8 cellular contexts compared by ENCODE assay signal in genomic region chr12:49068879-49069506, GRCh38. TPM values are rescaled to one million over a fixed set of nuclear protein-coding genes. Genes with fewer than 3 reads are reported as not detected.
DNase-seq lines count a peak whose midpoint lies in the region; ATAC-seq, FAIRE-seq and TF ChIP-seq lines count a peak whose summit lies in the region.

No MANE protein-coding gene starts in this region.

- peak overlapping the region; percentile 92 for H3K4me2 ChIP-seq in HepG2 (ENCODE audit: low read depth, low read length)

- FAIRE-seq in HepG2 (lab: Jason Lieb, UNC): no peak

- ATAC-seq in activated T-cell treated with anti-CD3 and anti-CD28 coated beads, Interleukin-2, amount 50 U/mL, for 72 hours (replicated peaks in 1 of 2): no peak
- ATAC-seq in activated naive CD4-positive, alpha-beta T cell treated with anti-CD3 and anti-CD28 coated beads, Interleukin-2, amount 50 U/mL, for 72 hours: no peak
- ATAC-seq in HepG2: no peak; the same call in 2 of the 3 replicates

- H3K9me3 Mint-ChIP-seq in activated T-cell treated with anti-CD3 and anti-CD28 coated beads, Interleukin-2, amount 50 U/mL, for 72 hours: no peaks in the 10 kb centered on the region
- H3K9me3 Mint-ChIP-seq in activated naive CD4-positive, alpha-beta T cell treated with anti-CD3 and anti-CD28 coated beads, Interleukin-2, amount 50 U/mL, for 72 hours: no peaks in the 10 kb centered on the region

- no peaks in the 10 kb centered on the region for H3K27me3 Mint-ChIP-seq in activated T-cell treated with anti-CD3 and anti-CD28 coated beads, Interleukin-2, amount 50 U/mL, for 72 hours (ENCODE audit: low read depth)

- no peak for TF ChIP-seq RAD21 in HepG2 (CRISPR knock-in tag; IDR thresholded peaks at IDR 0.05)

- H3K4me1 ChIP-seq in HepG2 (ENCODE audit: insufficient read depth, low read length): peaks cover 31% of the 10 kb centered on the region
- peaks cover 0 to 22% (median 3%) of the 10 kb centered on the region in 4 donors for H3K4me1 ChIP-seq in tibial nerve

- peaks cover 27% of the 10 kb centered on the region for H3K4me1 Mint-ChIP-seq in activated T-cell treated with anti-CD3 and anti-CD28 coated beads, Interleukin-2, amount 50 U/mL, for 72 hours (ENCODE audit: low read depth)

- no peaks in the 10 kb centered on the region for H4K20me1 ChIP-seq in HepG2 (ENCODE audit: insufficient read depth, low read length)

- H3K27me3 ChIP-seq in HepG2 (ENCODE audit: control insufficient read depth in 1 of 2, insufficient read depth in 2 of 2, low read length in 2 of 2): no peaks in the 10 kb centered on the region
- no peaks in the 10 kb centered on the region for H3K27me3 ChIP-seq in tibial nerve

- TF ChIP-seq POLR2A in HepG2 (IDR thresholded peaks at IDR 0.05; ENCODE audit: insufficient read depth in 1 of 2, low read depth in 2 of 2, low read length in 2 of 2) (no peak), tibial nerve (IDR thresholded peaks at IDR 0.05) (no peak)

- no peaks in the 10 kb centered on the region for H3K79me2 ChIP-seq in HepG2 (ENCODE audit: insufficient read depth, low read length)

- H3K27ac ChIP-seq in HepG2 (ENCODE audit: extremely low read length, insufficient read depth, low read length) (no peak overlapping the region), tibial nerve (peak overlapping the region in 2 of 4 donors; percentile 79 to 82)

- H3K36me3 ChIP-seq in HepG2 (replicated peaks in 1 of 2; ENCODE audit: control insufficient read depth in 1 of 2, insufficient read depth in 2 of 2, low read length in 2 of 2) (no peaks in the 10 kb centered on the region), tibial nerve (peaks cover 0 to 9% (median 0%) of the 10 kb centered on the region in 3 donors)

- CTCF ChIA-PET in HepG2 (lab: Yijun Ruan, JAX; ENCODE audit: low intra/inter-chr PET ratio, low total read pairs): no interaction called here

- H3K9ac ChIP-seq in HepG2 (ENCODE audit: insufficient read depth, low read depth, low read length): peak overlapping the region; percentile 61

- peaks cover 3 to 5% of the 10 kb centered on the region in 2 donors for H3K36me3 Mint-ChIP-seq in activated T-cell treated with anti-CD3 and anti-CD28 coated beads, Interleukin-2, amount 50 U/mL, for 72 hours (ENCODE audit: insufficient read depth in 2 of 2)
- peaks cover 7 to 11% of the 10 kb centered on the region in 2 donors for H3K36me3 Mint-ChIP-seq in activated naive CD4-positive, alpha-beta T cell treated with anti-CD3 and anti-CD28 coated beads, Interleukin-2, amount 50 U/mL, for 72 hours

- no peaks in the 10 kb centered on the region for H3K9me3 ChIP-seq in HepG2 (ENCODE audit: low read length)
- no peaks in the 10 kb centered on the region for H3K9me3 ChIP-seq in tibial nerve

- no peak for DNase-seq in activated T-cell treated with anti-CD3 and anti-CD28 coated beads, Interleukin-2, amount 50 U/mL, for 72 hours
- DNase-seq in activated T-cell treated with anti-CD3 and anti-CD28 coated beads for 4 hours (no peak), HepG2 (ENCODE audit: low spot score) (no peak), tibial nerve (ENCODE audit: low spot score in 2 of 2) (no peak), DMS153 (lab: John Stamatoyannopoulos, UW) (no peak), AG08395 (ENCODE audit: low spot score) (no peak)
- no peak for DNase-seq in activated naive CD4-positive, alpha-beta T cell treated with anti-CD3 and anti-CD28 coated beads, Interleukin-2, amount 50 U/mL, for 72 hours (ENCODE audit: low spot score in 2 of 2)
- DNase-seq in stimulated activated CD8-positive, alpha-beta memory T cell treated with anti-CD3 and anti-CD28 coated beads, Interleukin-4, amount 100 ng/mL, for 48 hours: no peak

- intact Hi-C loops in HepG2 (cut with micrococcal nuclease; ENCODE audit: unreplicated experiment): no loop called here

- H3K4me3 Mint-ChIP-seq in activated T-cell treated with anti-CD3 and anti-CD28 coated beads, Interleukin-2, amount 50 U/mL, for 72 hours: peak overlapping the region; percentile 91 to 100

- in situ Hi-C loops in HepG2 (cut with HindIII; ENCODE audit: extremely low pct_ligation_motif_present, low pct_unique_long_range_greater_than_20kb): loop anchor here (5.0 kb wide), 1 partner anchor 53 kb away; no protein-coding TSS in a partner anchor

- peak overlapping the region; percentile 73 to 85 (median 80) for H3K4me3 ChIP-seq in HepG2 (replicated peaks in 1 of 3; ENCODE audit: insufficient read depth in 1 of 3, low read depth in 2 of 3, low read length in 3 of 3)
- peak overlapping the region; percentile 56 to 89 (median 74) for H3K4me3 ChIP-seq in tibial nerve

- H3K27ac Mint-ChIP-seq in activated T-cell treated with anti-CD3 and anti-CD28 coated beads, Interleukin-2, amount 50 U/mL, for 72 hours: peak overlapping the region; percentile 78
- peak overlapping the region; percentile 95 for H3K27ac Mint-ChIP-seq in activated naive CD4-positive, alpha-beta T cell treated with anti-CD3 and anti-CD28 coated beads, Interleukin-2, amount 50 U/mL, for 72 hours

- TF ChIP-seq CTCF in HepG2 (CRISPR knock-in tag; IDR thresholded peaks at IDR 0.05) (no peak), tibial nerve (IDR thresholded peaks at IDR 0.05) (no peak)

- no peak overlapping the region for H2AFZ ChIP-seq in HepG2 (ENCODE audit: low read length)

- TF ChIP-seq EP300 in HepG2 (IDR thresholded peaks at IDR 0.05; ENCODE audit: low read depth in 2 of 2, low read length in 2 of 2) (no peak), HepG2 (CRISPR knock-in tag; IDR thresholded peaks at IDR 0.05; ENCODE audit: borderline replicate concordance) (no peak), tibial nerve (IDR thresholded peaks at IDR 0.05) (no peak)

- POLR2A ChIA-PET in HepG2 (lab: Yijun Ruan, JAX): interaction anchor here (1.1 to 2.0 kb wide), 9 partner anchors 9 to 197 kb away, joined by 3 to 25 read pairs (median 7); partner anchors contain the start of genes KMT2D, LMBR1L and TUBA1B

- BruUV-seq in HepG2 (replicated peaks; lab: Mats Ljungman, UMichigan): no TSS peak

- 23% methylated on average over 21 of the region's 21 CpGs for WGBS in HepG2 (ENCODE audit: low lambda C conversion rate)
- 20 to 22% methylated on average over 21 of the region's 21 CpGs for WGBS in tibial nerve, 2 donors

RNA-seq across cellular contexts. Expression of gene RHEBL1, which starts 0.8 kb away (rescaled TPM):
- 10 to 100 TPM; 20.6 to 28.3 TPM for total RNA-seq in activated T-cell treated with anti-CD3 and anti-CD28 coated beads, Interleukin-2, amount 50 U/mL, for 72 hours
- total RNA-seq in activated naive CD4-positive, alpha-beta T cell treated with anti-CD3 and anti-CD28 coated beads, Interleukin-2, amount 50 U/mL, for 72 hours: 10 to 100 TPM; 12.7 to 19.7 TPM
- 1.4 and 1.6 TPM in 2 replicates for total RNA-seq in HepG2 (2016; rRNA removed; fragmentation: Illumina TruSeq; extraction: Trizol)
- 0.71 and 0.79 TPM in 2 replicates for total RNA-seq in HepG2 (2016; cell fraction: cytosol; rRNA removed; fragmentation: Illumina TruSeq; extraction: Trizol; ENCODE audit: low read depth)
- total RNA-seq in HepG2 (2016; cell fraction: insoluble cytoplasmic fraction; rRNA removed; fragmentation: Illumina TruSeq; extraction: Trizol): 1.5 and 1.9 TPM in 2 replicates
- total RNA-seq in HepG2 (2016; cell fraction: membrane; rRNA removed; fragmentation: Illumina TruSeq; extraction: Trizol): 0.62 and 1.0 TPM in 2 replicates
- total RNA-seq in HepG2 (2016; cell fraction: nucleus; rRNA removed; fragmentation: Illumina TruSeq; extraction: Trizol): 0.75 and 1.0 TPM in 2 replicates
- polyA plus RNA-seq in HepG2 (2011; rRNA removed): 2.5 and 2.9 TPM in 2 replicates
- 2.7 and 2.8 TPM in 2 replicates for polyA plus RNA-seq in HepG2 (2011; cell fraction: cytosol; rRNA removed)
- 2.0 and 2.7 TPM in 2 replicates for polyA plus RNA-seq in HepG2 (2011; cell fraction: nucleus; rRNA removed)
- polyA plus RNA-seq in HepG2 (2012): 2.3 and 3.2 TPM in 2 replicates
- 0.21 and 0.42 TPM in 2 replicates for polyA plus RNA-seq in HepG2 (2016; cell fraction: cytosol; fragmentation: Illumina TruSeq; extraction: Trizol; ENCODE audit: low read depth)
- 1.2 and 1.3 TPM in 2 replicates for polyA plus RNA-seq in HepG2 (2016; cell fraction: insoluble cytoplasmic fraction; fragmentation: Illumina TruSeq; extraction: Trizol; ENCODE audit: low read depth)
- 0.52 and 0.79 TPM in 2 replicates for polyA plus RNA-seq in HepG2 (2016; cell fraction: membrane; fragmentation: Illumina TruSeq; extraction: Trizol; ENCODE audit: low read depth)
- polyA plus RNA-seq in HepG2 (2016; cell fraction: nucleus; fragmentation: Illumina TruSeq; extraction: Trizol; ENCODE audit: insufficient read depth, low read depth): 1.3 and 1.8 TPM in 2 replicates
- polyA minus RNA-seq in HepG2 (2011; rRNA and poly(A)+ RNA removed; ENCODE audit: low replicate concordance): 4.3 TPM in 2 replicates
- 0.88 and 0.89 TPM in 2 replicates for polyA minus RNA-seq in HepG2 (2011; cell fraction: cytosol; rRNA and poly(A)+ RNA removed)
- 0.62 and 0.90 TPM in 2 replicates for polyA minus RNA-seq in HepG2 (2011; cell fraction: nucleus; rRNA and poly(A)+ RNA removed)
- total RNA-seq in tibial nerve: 1 to 10 TPM in 2 of 4 donors, not detected in 2; 1.1 to 4.3 TPM

RNA-seq across cellular contexts. Expression of gene KMT2D, which starts 8.4 kb away (rescaled TPM):
- total RNA-seq in activated T-cell treated with anti-CD3 and anti-CD28 coated beads, Interleukin-2, amount 50 U/mL, for 72 hours: 10 to 100 TPM; 68.6 to 84.2 TPM
- 100 to 1,000 TPM in 1 of 2 donors, 10 to 100 TPM in 1; 67.7 to 110 TPM for total RNA-seq in activated naive CD4-positive, alpha-beta T cell treated with anti-CD3 and anti-CD28 coated beads, Interleukin-2, amount 50 U/mL, for 72 hours
- 10.4 and 25.7 TPM in 2 replicates for total RNA-seq in HepG2 (2016; rRNA removed; fragmentation: Illumina TruSeq; extraction: Trizol)
- total RNA-seq in HepG2 (2016; cell fraction: cytosol; rRNA removed; fragmentation: Illumina TruSeq; extraction: Trizol; ENCODE audit: low read depth): 3.8 and 5.1 TPM in 2 replicates
- total RNA-seq in HepG2 (2016; cell fraction: insoluble cytoplasmic fraction; rRNA removed; fragmentation: Illumina TruSeq; extraction: Trizol): 9.4 and 20.2 TPM in 2 replicates
- 7.5 and 9.1 TPM in 2 replicates for total RNA-seq in HepG2 (2016; cell fraction: membrane; rRNA removed; fragmentation: Illumina TruSeq; extraction: Trizol)
- 25.5 and 28.3 TPM in 2 replicates for total RNA-seq in HepG2 (2016; cell fraction: nucleus; rRNA removed; fragmentation: Illumina TruSeq; extraction: Trizol)
- polyA plus RNA-seq in HepG2 (2011; rRNA removed): 8.1 and 8.2 TPM in 2 replicates
- 5.0 and 6.5 TPM in 2 replicates for polyA plus RNA-seq in HepG2 (2011; cell fraction: cytosol; rRNA removed)
- 41.1 and 48.4 TPM in 2 replicates for polyA plus RNA-seq in HepG2 (2011; cell fraction: nucleus; rRNA removed)
- 20.0 and 20.6 TPM in 2 replicates for polyA plus RNA-seq in HepG2 (2012)
- polyA plus RNA-seq in HepG2 (2016; cell fraction: cytosol; fragmentation: Illumina TruSeq; extraction: Trizol; ENCODE audit: low read depth): 0.52 and 0.66 TPM in 2 replicates
- 18.4 and 23.1 TPM in 2 replicates for polyA plus RNA-seq in HepG2 (2016; cell fraction: insoluble cytoplasmic fraction; fragmentation: Illumina TruSeq; extraction: Trizol; ENCODE audit: low read depth)
- polyA plus RNA-seq in HepG2 (2016; cell fraction: membrane; fragmentation: Illumina TruSeq; extraction: Trizol; ENCODE audit: low read depth): 1.3 and 2.4 TPM in 2 replicates
- polyA plus RNA-seq in HepG2 (2016; cell fraction: nucleus; fragmentation: Illumina TruSeq; extraction: Trizol; ENCODE audit: insufficient read depth, low read depth): 78.2 and 102 TPM in 2 replicates
- polyA minus RNA-seq in HepG2 (2011; rRNA and poly(A)+ RNA removed; ENCODE audit: low replicate concordance): 12.2 and 28.0 TPM in 2 replicates
- polyA minus RNA-seq in HepG2 (2011; cell fraction: cytosol; rRNA and poly(A)+ RNA removed): 19.4 and 23.5 TPM in 2 replicates
- polyA minus RNA-seq in HepG2 (2011; cell fraction: nucleus; rRNA and poly(A)+ RNA removed): 32.2 and 33.3 TPM in 2 replicates
- 100 to 1,000 TPM in 1 of 4 donors, 10 to 100 TPM in 3; 53.5 to 102 (median 76.9) TPM for total RNA-seq in tibial nerve

RNA-seq across cellular contexts. Expression of gene DHH, which starts 25.6 kb away (rescaled TPM):
- total RNA-seq in activated T-cell treated with anti-CD3 and anti-CD28 coated beads, Interleukin-2, amount 50 U/mL, for 72 hours: under 1 TPM; 0.12 to 0.41 TPM
- 1 to 10 TPM in 1 of 2 donors, under 1 TPM in 1; 0.19 to 1.0 TPM for total RNA-seq in activated naive CD4-positive, alpha-beta T cell treated with anti-CD3 and anti-CD28 coated beads, Interleukin-2, amount 50 U/mL, for 72 hours
- total RNA-seq in HepG2 (2016; rRNA removed; fragmentation: Illumina TruSeq; extraction: Trizol): not detected in 2 replicates
- total RNA-seq in HepG2 (2016; cell fraction: cytosol; rRNA removed; fragmentation: Illumina TruSeq; extraction: Trizol; ENCODE audit: low read depth): not detected in 2 replicates
- not detected in 2 replicates for total RNA-seq in HepG2 (2016; cell fraction: insoluble cytoplasmic fraction; rRNA removed; fragmentation: Illumina TruSeq; extraction: Trizol)
- not detected in 2 replicates for total RNA-seq in HepG2 (2016; cell fraction: membrane; rRNA removed; fragmentation: Illumina TruSeq; extraction: Trizol)
- total RNA-seq in HepG2 (2016; cell fraction: nucleus; rRNA removed; fragmentation: Illumina TruSeq; extraction: Trizol): not detected in 2 replicates
- not detected in 2 replicates for polyA plus RNA-seq in HepG2 (2011; rRNA removed)
- polyA plus RNA-seq in HepG2 (2011; cell fraction: cytosol; rRNA removed): not detected in 2 replicates
- 0.03 and 0.10 TPM in 2 replicates for polyA plus RNA-seq in HepG2 (2011; cell fraction: nucleus; rRNA removed)
- polyA plus RNA-seq in HepG2 (2012): not detected in 2 replicates
- not detected in 2 replicates for polyA plus RNA-seq in HepG2 (2016; cell fraction: cytosol; fragmentation: Illumina TruSeq; extraction: Trizol; ENCODE audit: low read depth)
- polyA plus RNA-seq in HepG2 (2016; cell fraction: insoluble cytoplasmic fraction; fragmentation: Illumina TruSeq; extraction: Trizol; ENCODE audit: low read depth): not detected in 2 replicates
- not detected in 2 replicates for polyA plus RNA-seq in HepG2 (2016; cell fraction: membrane; fragmentation: Illumina TruSeq; extraction: Trizol; ENCODE audit: low read depth)
- polyA plus RNA-seq in HepG2 (2016; cell fraction: nucleus; fragmentation: Illumina TruSeq; extraction: Trizol; ENCODE audit: insufficient read depth, low read depth): not detected in 2 replicates
- polyA minus RNA-seq in HepG2 (2011; rRNA and poly(A)+ RNA removed; ENCODE audit: low replicate concordance): 0.07 TPM in 1 of 2 replicates, not detected in the other
- not detected in 2 replicates for polyA minus RNA-seq in HepG2 (2011; cell fraction: cytosol; rRNA and poly(A)+ RNA removed)
- polyA minus RNA-seq in HepG2 (2011; cell fraction: nucleus; rRNA and poly(A)+ RNA removed): 0.12 TPM in 1 of 2 replicates, not detected in the other
- 10 to 100 TPM; 55.5 to 94.7 (median 60.1) TPM for total RNA-seq in tibial nerve

RNA-seq across cellular contexts. Expression of gene LMBR1L, which starts 41.7 kb away (rescaled TPM):
- total RNA-seq in activated T-cell treated with anti-CD3 and anti-CD28 coated beads, Interleukin-2, amount 50 U/mL, for 72 hours: 100 to 1,000 TPM in 1 of 2 donors, 10 to 100 TPM in 1; 80.0 to 108 TPM
- total RNA-seq in activated naive CD4-positive, alpha-beta T cell treated with anti-CD3 and anti-CD28 coated beads, Interleukin-2, amount 50 U/mL, for 72 hours: 100 to 1,000 TPM in 1 of 2 donors, 10 to 100 TPM in 1; 64.0 to 134 TPM
- 7.3 and 12.2 TPM in 2 replicates for total RNA-seq in HepG2 (2016; rRNA removed; fragmentation: Illumina TruSeq; extraction: Trizol)
- 9.1 and 9.7 TPM in 2 replicates for total RNA-seq in HepG2 (2016; cell fraction: cytosol; rRNA removed; fragmentation: Illumina TruSeq; extraction: Trizol; ENCODE audit: low read depth)
- 5.5 and 14.0 TPM in 2 replicates for total RNA-seq in HepG2 (2016; cell fraction: insoluble cytoplasmic fraction; rRNA removed; fragmentation: Illumina TruSeq; extraction: Trizol)
- 8.8 and 9.7 TPM in 2 replicates for total RNA-seq in HepG2 (2016; cell fraction: membrane; rRNA removed; fragmentation: Illumina TruSeq; extraction: Trizol)
- total RNA-seq in HepG2 (2016; cell fraction: nucleus; rRNA removed; fragmentation: Illumina TruSeq; extraction: Trizol): 21.8 and 27.5 TPM in 2 replicates
- 65.9 and 79.6 TPM in 2 replicates for polyA plus RNA-seq in HepG2 (2011; rRNA removed)
- polyA plus RNA-seq in HepG2 (2011; cell fraction: cytosol; rRNA removed): 25.4 and 26.4 TPM in 2 replicates
- 362 and 407 TPM in 2 replicates for polyA plus RNA-seq in HepG2 (2011; cell fraction: nucleus; rRNA removed)
- 51.5 and 57.5 TPM in 2 replicates for polyA plus RNA-seq in HepG2 (2012)
- polyA plus RNA-seq in HepG2 (2016; cell fraction: cytosol; fragmentation: Illumina TruSeq; extraction: Trizol; ENCODE audit: low read depth): 2.1 and 2.4 TPM in 2 replicates
- polyA plus RNA-seq in HepG2 (2016; cell fraction: insoluble cytoplasmic fraction; fragmentation: Illumina TruSeq; extraction: Trizol; ENCODE audit: low read depth): 4.7 TPM in 2 replicates
- 5.1 and 8.4 TPM in 2 replicates for polyA plus RNA-seq in HepG2 (2016; cell fraction: membrane; fragmentation: Illumina TruSeq; extraction: Trizol; ENCODE audit: low read depth)
- 41.9 and 51.4 TPM in 2 replicates for polyA plus RNA-seq in HepG2 (2016; cell fraction: nucleus; fragmentation: Illumina TruSeq; extraction: Trizol; ENCODE audit: insufficient read depth, low read depth)
- polyA minus RNA-seq in HepG2 (2011; rRNA and poly(A)+ RNA removed; ENCODE audit: low replicate concordance): 29.1 and 80.1 TPM in 2 replicates
- polyA minus RNA-seq in HepG2 (2011; cell fraction: cytosol; rRNA and poly(A)+ RNA removed): 14.6 and 15.4 TPM in 2 replicates
- 87.2 and 109 TPM in 2 replicates for polyA minus RNA-seq in HepG2 (2011; cell fraction: nucleus; rRNA and poly(A)+ RNA removed)
- 10 to 100 TPM; 50.3 to 97.5 (median 73.0) TPM for total RNA-seq in tibial nerve

RNA-seq across cellular contexts. Expression of gene PRKAG1, which starts 50.4 kb away (rescaled TPM):
- 10 to 100 TPM; 66.1 to 79.3 TPM for total RNA-seq in activated T-cell treated with anti-CD3 and anti-CD28 coated beads, Interleukin-2, amount 50 U/mL, for 72 hours
- total RNA-seq in activated naive CD4-positive, alpha-beta T cell treated with anti-CD3 and anti-CD28 coated beads, Interleukin-2, amount 50 U/mL, for 72 hours: 10 to 100 TPM; 52.5 to 58.7 TPM
- total RNA-seq in HepG2 (2016; rRNA removed; fragmentation: Illumina TruSeq; extraction: Trizol): 32.8 and 37.6 TPM in 2 replicates
- total RNA-seq in HepG2 (2016; cell fraction: cytosol; rRNA removed; fragmentation: Illumina TruSeq; extraction: Trizol; ENCODE audit: low read depth): 9.1 and 11.2 TPM in 2 replicates
- total RNA-seq in HepG2 (2016; cell fraction: insoluble cytoplasmic fraction; rRNA removed; fragmentation: Illumina TruSeq; extraction: Trizol): 30.6 and 39.9 TPM in 2 replicates
- 19.3 and 21.1 TPM in 2 replicates for total RNA-seq in HepG2 (2016; cell fraction: membrane; rRNA removed; fragmentation: Illumina TruSeq; extraction: Trizol)
- 16.7 and 19.6 TPM in 2 replicates for total RNA-seq in HepG2 (2016; cell fraction: nucleus; rRNA removed; fragmentation: Illumina TruSeq; extraction: Trizol)
- 21.2 and 26.1 TPM in 2 replicates for polyA plus RNA-seq in HepG2 (2011; rRNA removed)
- 18.5 and 26.3 TPM in 2 replicates for polyA plus RNA-seq in HepG2 (2011; cell fraction: cytosol; rRNA removed)
- 8.8 and 11.6 TPM in 2 replicates for polyA plus RNA-seq in HepG2 (2011; cell fraction: nucleus; rRNA removed)
- 20.2 and 21.7 TPM in 2 replicates for polyA plus RNA-seq in HepG2 (2012)
- polyA plus RNA-seq in HepG2 (2016; cell fraction: cytosol; fragmentation: Illumina TruSeq; extraction: Trizol; ENCODE audit: low read depth): 7.6 and 8.8 TPM in 2 replicates
- 38.7 and 40.2 TPM in 2 replicates for polyA plus RNA-seq in HepG2 (2016; cell fraction: insoluble cytoplasmic fraction; fragmentation: Illumina TruSeq; extraction: Trizol; ENCODE audit: low read depth)
- 14.5 and 16.2 TPM in 2 replicates for polyA plus RNA-seq in HepG2 (2016; cell fraction: membrane; fragmentation: Illumina TruSeq; extraction: Trizol; ENCODE audit: low read depth)
- polyA plus RNA-seq in HepG2 (2016; cell fraction: nucleus; fragmentation: Illumina TruSeq; extraction: Trizol; ENCODE audit: insufficient read depth, low read depth): 24.6 and 24.9 TPM in 2 replicates
- 11.5 and 73.4 TPM in 2 replicates for polyA minus RNA-seq in HepG2 (2011; rRNA and poly(A)+ RNA removed; ENCODE audit: low replicate concordance)
- polyA minus RNA-seq in HepG2 (2011; cell fraction: cytosol; rRNA and poly(A)+ RNA removed): 7.8 and 9.5 TPM in 2 replicates
- 11.6 TPM in 2 replicates for polyA minus RNA-seq in HepG2 (2011; cell fraction: nucleus; rRNA and poly(A)+ RNA removed)
- total RNA-seq in tibial nerve: 10 to 100 TPM; 40.6 to 60.7 (median 46.1) TPM

Comparison
In these comparisons a context has a peak if more than half of its experiments do, and no peak if none do; other contexts are left out.
1. RNA of gene DHH, which starts 25.6 kb away (total RNA-seq): 55.5 to 94.7 TPM in tibial nerve; 0.19 to 1.0 TPM in activated naive CD4-positive, alpha-beta T cell treated with anti-CD3 and anti-CD28 coated beads, Interleukin-2, amount 50 U/mL, for 72 hours, 0.12 to 0.41 TPM in activated T-cell treated with anti-CD3 and anti-CD28 coated beads, Interleukin-2, amount 50 U/mL, for 72 hours and not detected in HepG2; every median in the first group is over 10 times any median in the second.